19 cellular contexts compared by ENCODE assay signal in the genomic region with DNA sequence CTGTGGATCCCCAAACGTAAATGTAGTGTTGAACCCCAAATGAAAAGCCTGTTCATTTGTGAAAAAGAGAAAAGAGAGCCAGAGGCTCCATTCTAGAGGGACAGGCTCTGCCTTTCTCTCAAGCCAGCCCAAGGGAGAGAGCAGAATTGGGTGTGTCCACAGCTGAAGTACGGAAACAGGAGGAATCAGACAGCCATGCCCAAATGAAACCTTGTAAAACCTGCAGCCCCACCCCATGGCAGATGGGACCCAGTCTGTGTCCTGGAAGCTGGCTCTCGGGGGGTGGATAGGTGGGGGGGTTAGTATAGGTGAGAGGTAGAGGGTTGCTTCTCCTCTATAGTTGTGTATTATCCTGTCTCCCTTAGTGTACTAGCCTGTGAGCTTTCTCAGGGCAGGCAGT.
"Had no signal": no experiment of that assay in that cellular context is flagged by ENCODE, and none has a peak within 500 bp of the region (broad histone marks: within the 10 kb centered on the region; RNA-seq: fewer than 3 reads in every experiment).

No MANE protein-coding gene starts in this region.

- H3K27me3 ChIP-seq: esophagus muscularis mucosa, hepatocyte, right lobe of liver, testis, tibial nerve had no signal

- H3K27ac ChIP-seq: esophagus muscularis mucosa, hepatocyte, parathyroid adenoma, psoas muscle, right lobe of liver, spleen, testis, tibial nerve had no signal

- H3K9ac ChIP-seq: parathyroid adenoma had no signal

- H3K79me2 ChIP-seq: hepatocyte, parathyroid adenoma had no signal

- H3K4me2 ChIP-seq: hepatocyte had no signal

- DNase-seq: cerebellar nuclear complex; dermis blood vessel endothelial cell; effector CD8-positive, alpha-beta T cell; foreskin fibroblast; head of caudate nucleus; psoas muscle; retina; right lobe of liver; spleen; stimulated activated CD4-positive, alpha-beta T cell treated with anti-CD3 and anti-CD28 coated beads, Interleukin-15, amount 100 ng/mL, for 24 hours; stimulated activated CD4-positive, alpha-beta T cell treated with anti-CD3 and anti-CD28 coated beads, Interleukin-1b, Interleukin-23, amount 100 ng/mL, for 48 hours; stimulated activated CD4-positive, alpha-beta T cell treated with anti-CD3 and anti-CD28 coated beads, Interleukin-4, amount 100 ng/mL, for 4 hours; stimulated activated naive B cell treated with anti-CD40 and anti-IgM and Interleukin-4, amounts not matched to agents 10 μg/mL and 1 μg/mL and 100 μg/mL, for 72 hours; stimulated activated naive CD8-positive, alpha-beta T cell treated with anti-CD3 and anti-CD28 coated beads, Interleukin-15, amount 100 ng/mL, for 72 hours; testis had no signal

- H3K9me3 ChIP-seq: esophagus muscularis mucosa, psoas muscle, right lobe of liver, spleen, testis, tibial nerve had no signal

- H3K4me3 ChIP-seq: esophagus muscularis mucosa, hepatocyte, psoas muscle, right lobe of liver, spleen, testis, tibial nerve had no signal

- H3K36me3 ChIP-seq: esophagus muscularis mucosa, right lobe of liver, spleen, tibial nerve had no signal

- H3K4me1 ChIP-seq: parathyroid adenoma, psoas muscle, right lobe of liver, spleen, testis, tibial nerve had no signal

- H2AFZ ChIP-seq: hepatocyte, parathyroid adenoma had no signal
